ENCODE assay signal across 16 cellular contexts in the genomic region with DNA sequence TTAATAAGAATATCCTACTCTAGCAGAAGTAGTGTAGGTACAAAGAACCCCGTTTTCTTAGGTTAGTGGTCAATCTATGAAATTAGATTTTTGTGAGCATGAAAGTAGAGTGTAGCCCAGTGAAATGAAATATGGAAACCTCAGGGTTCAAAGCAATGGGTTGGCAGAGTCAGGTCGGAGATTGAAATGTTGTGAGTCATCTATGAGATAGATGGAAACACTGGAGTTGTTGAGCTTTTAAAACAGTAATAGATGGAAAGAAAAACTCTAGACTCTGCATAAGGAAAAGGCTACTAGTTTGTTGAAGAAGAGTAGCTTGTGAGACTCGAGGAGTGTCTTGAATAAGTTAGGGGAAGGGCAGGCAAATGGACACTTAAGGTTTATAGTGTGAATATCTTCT.
"Had no signal": no experiment of that assay in that cellular context is flagged by ENCODE, and none has a peak within 500 bp of the region (broad histone marks: within the 10 kb centered on the region; RNA-seq: fewer than 3 reads in every experiment).

No MANE protein-coding gene starts in this region.

- H3K4me1 ChIP-seq: colonic mucosa, esophagus squamous epithelium, neural progenitor cell had no signal

- H3K27ac ChIP-seq: colonic mucosa, esophagus squamous epithelium, hepatocyte, neural progenitor cell, pancreas, skin epidermis, stomach, thoracic aorta had no signal

- H3K9me3 ChIP-seq: colonic mucosa, esophagus squamous epithelium, pancreas, stomach, thoracic aorta had no signal

- H3K36me3 ChIP-seq: colonic mucosa, esophagus squamous epithelium, neural progenitor cell, pancreas, stomach, thoracic aorta had no signal

- H3K4me3 ChIP-seq: colonic mucosa, esophagus squamous epithelium, hepatocyte, neural progenitor cell, pancreas, skin epidermis, stomach, thoracic aorta had no signal

- H3K27me3 ChIP-seq: colonic mucosa, esophagus squamous epithelium, hepatocyte, neural progenitor cell, pancreas, stomach had no signal

- ATAC-seq: activated CD4-positive, CD25-positive, alpha-beta regulatory T cell treated with anti-CD3 and anti-CD28 coated beads, Interleukin-2, amount 50 U/mL, for 24 hours; left ventricle myocardium superior; pancreas had no signal

- DNase-seq: activated CD4-positive, alpha-beta T cell treated with anti-CD3 and anti-CD28 coated beads, Interleukin-2, amount 50 U/mL, for 4 hours; activated effector memory CD4-positive, alpha-beta T cell treated with Interleukin-2 at 50 U/mL for 16 hours; activated T-cell treated with anti-CD3 and anti-CD28 coated beads, Interleukin-2, amount 50 U/mL, for 1 hour; amygdala; colonic mucosa; esophagus squamous epithelium; left ventricle myocardium superior; mesenchymal stem cell; pancreas; stimulated activated CD4-positive, alpha-beta T cell treated with anti-CD3 and anti-CD28 coated beads, Interleukin-4, amount 100 ng/mL, for 4 hours; stomach had no signal
